28 cellular contexts compared by ENCODE assay signal in genomic region chr5:1201327-1202025, GRCh38. TPM values are rescaled to one million over a fixed set of nuclear protein-coding genes. Genes with fewer than 3 reads are reported as not detected.
DNase-seq lines count a peak whose midpoint lies in the region; ATAC-seq and TF ChIP-seq lines count a peak whose summit lies in the region.
"Had no signal": no experiment of that assay in that cellular context is flagged by ENCODE, and none has a peak within 500 bp of the region (broad histone marks: within the 10 kb centered on the region; RNA-seq: fewer than 3 reads in every experiment).

TSS of gene SLC6A19 (plus strand) at chr5:1201595. CDS start at chr5:1201651, 56 bp downstream.

- intact Hi-C loops in activated naive CD4-positive, alpha-beta T cell treated with anti-CD3 and anti-CD28 coated beads for 36 hours (cut with micrococcal nuclease), result no loop called here

- no peak within 1 kb of the TSS for H3K4me3 Mint-ChIP-seq in chondrocyte (ENCODE audit: unreplicated experiment)
- H3K4me3 Mint-ChIP-seq in activated naive CD4-positive, alpha-beta T cell treated with anti-CD3 and anti-CD28 coated beads for 36 hours, result no peak within 1 kb of the TSS
- no peak within 1 kb of the TSS for H3K4me3 Mint-ChIP-seq in activated T-cell treated with anti-CD3 and anti-CD28 coated beads, Interleukin-2, amount 50 U/mL, for 4 hours
- H3K4me3 Mint-ChIP-seq: IgD-negative memory B cell; naive thymus-derived CD8-positive, alpha-beta T cell had no signal

- CTCF ChIA-PET in activated naive CD4-positive, alpha-beta T cell treated with anti-CD3 and anti-CD28 coated beads for 36 hours (lab: Charles Lee), result interaction anchor here (0.6 kb wide), 1 partner anchor 272 kb away, joined by 4 read pairs; no protein-coding TSS in a partner anchor

- TF ChIP-seq CTCF in chondrocyte (IDR thresholded peaks at IDR 0.05), result no peak

- ATAC-seq in activated T-cell treated with anti-CD3 and anti-CD28 coated beads, Interleukin-2, amount 50 U/mL, for 4 hours, result no peak
- ATAC-seq: naive thymus-derived CD8-positive, alpha-beta T cell; right lobe of liver had no signal

- no peaks in the 10 kb centered on the region for H3K27me3 ChIP-seq in H7 (ENCODE audit: control insufficient read depth, insufficient read depth, low read length)
- H3K27me3 ChIP-seq: right lobe of liver, vagina had no signal

- H3K4me1 Mint-ChIP-seq in chondrocyte (ENCODE audit: low read depth), result no peaks in the 10 kb centered on the region
- no peaks in the 10 kb centered on the region for H3K4me1 Mint-ChIP-seq in activated naive CD4-positive, alpha-beta T cell treated with anti-CD3 and anti-CD28 coated beads for 36 hours (ENCODE audit: low read depth)
- no peaks in the 10 kb centered on the region for H3K4me1 Mint-ChIP-seq in activated T-cell treated with anti-CD3 and anti-CD28 coated beads, Interleukin-2, amount 50 U/mL, for 4 hours (ENCODE audit: low read depth)
- H3K4me1 Mint-ChIP-seq: IgD-negative memory B cell had no signal

- peaks cover 28% of the 10 kb centered on the region for H3K27me3 Mint-ChIP-seq in chondrocyte (ENCODE audit: low read depth)
- H3K27me3 Mint-ChIP-seq in activated naive CD4-positive, alpha-beta T cell treated with anti-CD3 and anti-CD28 coated beads for 36 hours (ENCODE audit: low read depth), result peaks cover 2% of the 10 kb centered on the region
- H3K27me3 Mint-ChIP-seq in activated T-cell treated with anti-CD3 and anti-CD28 coated beads, Interleukin-2, amount 50 U/mL, for 4 hours (ENCODE audit: low read depth), result peaks cover 5% of the 10 kb centered on the region

- DNase-seq in NCI-H345 (lab: John Stamatoyannopoulos, UW), result peak; percentile 23
- DNase-seq in NCI-H345 treated with DMSO at 0.1 percent for 48 hours (lab: John Stamatoyannopoulos, UW; ENCODE audit: unreplicated experiment), result no peak
- DNase-seq in H7, result peak; percentile 77
- DNase-seq in chondrocyte (ENCODE audit: low spot score), result peak; percentile 94
- peak; percentile 49 for DNase-seq in mucosa of gallbladder (ENCODE audit: low spot score)
- no peak for DNase-seq in stimulated activated CD4-positive, alpha-beta T cell treated with anti-CD3 and anti-CD28 coated beads, Interleukin-2, amount 100 ng/mL, for 48 hours
- no peak for DNase-seq in activated naive CD4-positive, alpha-beta T cell treated with anti-CD3 and anti-CD28 coated beads for 36 hours
- DNase-seq in activated T-cell treated with anti-CD3 and anti-CD28 coated beads, Interleukin-2, amount 50 U/mL, for 4 hours, result no peak
- DNase-seq: activated CD4-positive, alpha-beta T cell treated with anti-CD3 and anti-CD28 coated beads, Interleukin-2, amount 50 U/mL, for 48 hours; activated gamma-delta T cell; dermis blood vessel endothelial cell; DMS 273 treated with DMSO at 0.1 percent for 48 hours; GF-D8; mammary epithelial cell; MM.1S; NCI-H187 treated with DMSO at 0.1 percent for 48 hours; NCI-H510A treated with DMSO at 0.1 percent for 48 hours; stimulated activated CD4-positive, alpha-beta T cell treated with anti-CD3 and anti-CD28 coated beads, Interleukin-15, amount 100 ng/mL, for 24 hours; WERI-Rb-1 had no signal

- H3K9me3 Mint-ChIP-seq in chondrocyte (ENCODE audit: low read depth), result no peaks in the 10 kb centered on the region
- no peaks in the 10 kb centered on the region for H3K9me3 Mint-ChIP-seq in activated naive CD4-positive, alpha-beta T cell treated with anti-CD3 and anti-CD28 coated beads for 36 hours
- H3K9me3 Mint-ChIP-seq in activated T-cell treated with anti-CD3 and anti-CD28 coated beads, Interleukin-2, amount 50 U/mL, for 4 hours, result no peaks in the 10 kb centered on the region
- H3K9me3 Mint-ChIP-seq: IgD-negative memory B cell; naive thymus-derived CD8-positive, alpha-beta T cell had no signal

- no peaks in the 10 kb centered on the region for H3K36me3 Mint-ChIP-seq in chondrocyte (ENCODE audit: low read depth)
- no peaks in the 10 kb centered on the region for H3K36me3 Mint-ChIP-seq in activated naive CD4-positive, alpha-beta T cell treated with anti-CD3 and anti-CD28 coated beads for 36 hours (ENCODE audit: low read depth)
- H3K36me3 Mint-ChIP-seq in activated T-cell treated with anti-CD3 and anti-CD28 coated beads, Interleukin-2, amount 50 U/mL, for 4 hours (ENCODE audit: insufficient read depth), result no peaks in the 10 kb centered on the region
- H3K36me3 Mint-ChIP-seq: IgD-negative memory B cell; naive thymus-derived CD8-positive, alpha-beta T cell had no signal

- H3K27ac Mint-ChIP-seq in chondrocyte (ENCODE audit: unreplicated experiment), result no peak within 1 kb of the TSS
- H3K27ac Mint-ChIP-seq in activated naive CD4-positive, alpha-beta T cell treated with anti-CD3 and anti-CD28 coated beads for 36 hours, result no peak within 1 kb of the TSS
- H3K27ac Mint-ChIP-seq: IgD-negative memory B cell had no signal

- H3K4me3 ChIP-seq in H7 (ENCODE audit: insufficient read depth, low read depth, low read length), result no peak within 1 kb of the TSS
- H3K4me3 ChIP-seq: right lobe of liver, SJSA1, suprapubic skin, vagina had no signal

- no peaks in the 10 kb centered on the region for H3K36me3 ChIP-seq in H7 (replicated peaks; ENCODE audit: control insufficient read depth, insufficient read depth, low read length)
- H3K36me3 ChIP-seq: right lobe of liver, SJSA1, suprapubic skin, vagina, WERI-Rb-1 had no signal

RNA-seq across cellular contexts. Expression of gene SLC6A19, which starts in this region (rescaled TPM):
- 0.04 and 0.07 TPM in 2 replicates for total RNA-seq in H7 (2014; rRNA removed; shearing (Covaris generic))
- not detected in 3 replicates for total RNA-seq in chondrocyte
- total RNA-seq in mucosa of gallbladder, result 179 TPM
- total RNA-seq in activated naive CD4-positive, alpha-beta T cell treated with anti-CD3 and anti-CD28 coated beads for 36 hours, result not detected
- under 1 TPM in 1 of 3 donors, not detected in 2; 0.08 TPM for total RNA-seq in activated T-cell treated with anti-CD3 and anti-CD28 coated beads, Interleukin-2, amount 50 U/mL, for 4 hours
- total RNA-seq: dermis blood vessel endothelial cell; fibroblast of villous mesenchyme; mammary epithelial cell; naive thymus-derived CD8-positive, alpha-beta T cell; osteocyte; T-helper 1 cell treated with Interleukin-12 subunit alpha and Interleukin-12 subunit beta and Interleukin-4 antibody, amounts not matched to agents 30 ng/mL and 1 ng/mL, for 36 hours; vagina had no signal

Comparison
In these comparisons a context has a peak if more than half of its experiments do, and no peak if none do; other contexts are left out.
1. RNA of gene SLC6A19 (total RNA-seq): 179 TPM in mucosa of gallbladder (single experiment); 0.04 to 0.07 TPM in H7, 0.08 TPM in activated T-cell treated with anti-CD3 and anti-CD28 coated beads, Interleukin-2, amount 50 U/mL, for 4 hours, not detected in chondrocyte and not detected in activated naive CD4-positive, alpha-beta T cell treated with anti-CD3 and anti-CD28 coated beads for 36 hours; every median in the first group is over 100 times any median in the second.
2. DNase-seq: peak in NCI-H345 (single experiment) and mucosa of gallbladder (single experiment); none in NCI-H345 treated with DMSO at 0.1 percent for 48 hours (single experiment), stimulated activated CD4-positive, alpha-beta T cell treated with anti-CD3 and anti-CD28 coated beads, Interleukin-2, amount 100 ng/mL, for 48 hours (0 of 2), activated naive CD4-positive, alpha-beta T cell treated with anti-CD3 and anti-CD28 coated beads for 36 hours (single experiment) and activated T-cell treated with anti-CD3 and anti-CD28 coated beads, Interleukin-2, amount 50 U/mL, for 4 hours (single experiment).
3. Peak in DNase-seq in H7; RNA of the gene not detected or under 1 TPM.
4. Peak in DNase-seq in chondrocyte; RNA of the gene not detected or under 1 TPM.